In the genomic region with DNA sequence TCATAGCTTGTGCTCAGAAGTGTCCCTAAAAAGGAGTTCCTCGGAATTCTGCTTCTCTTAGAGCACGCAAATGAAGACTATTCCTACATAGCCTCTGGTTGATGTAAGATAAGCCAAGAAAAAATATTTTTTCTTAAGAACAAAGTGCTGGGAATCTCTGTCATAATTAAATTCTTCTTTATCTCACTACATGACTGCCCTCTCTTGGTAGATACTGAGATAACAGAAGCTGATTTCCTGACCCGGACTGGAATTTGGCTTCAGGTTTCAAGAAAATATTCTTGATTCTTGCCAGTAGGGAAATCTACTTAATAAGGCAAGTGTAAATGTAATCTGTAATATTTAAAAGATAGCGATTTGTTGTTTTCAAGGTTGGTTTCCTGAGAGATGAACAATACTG, we compare ENCODE assay signal across 8 cellular contexts. TPM values are rescaled to one million over a fixed set of nuclear protein-coding genes. Genes with fewer than 3 reads are reported as not detected.
DNase-seq lines count a peak whose midpoint lies in the region; ATAC-seq and FAIRE-seq lines count a peak whose summit lies in the region.

No MANE protein-coding gene starts in this region.

- DNase-seq in COLO829 (ENCODE audit: low spot score) (peak; percentile 39), HTR-8/SVneo (ENCODE audit: insufficient read length, low spot score) (peak; percentile 4), amniotic stem cell (lab: John Stamatoyannopoulos, UW) (peak; percentile 5), left colon (no peak), NCI-H226 (no peak)
- DNase-seq in stimulated activated CD4-positive, alpha-beta T cell treated with anti-CD3 and anti-CD28 coated beads, Interleukin-12 subunit alpha, Interleukin-12 subunit beta, amount 100 ng/mL, for 4 hours = no peak

- FAIRE-seq in HTR-8/SVneo (lab: Jason Lieb, UNC) = no peak

- intact Hi-C loops in left colon (cut with DNase I, micrococcal nuclease) = no loop called here

- ATAC-seq in left colon (peak; percentile 42), HG03460 (IDR thresholded peaks at IDR 0.05; ENCODE audit: unreplicated experiment) (no peak), HG03108 (IDR thresholded peaks at IDR 0.05; ENCODE audit: unreplicated experiment) (no peak)

RNA-seq across cellular contexts. Expression of a gene that starts 31.3 kb away (rescaled TPM):
- total RNA-seq in left colon = 1 to 10 TPM; 8.1 to 8.8 TPM

Comparison
In these comparisons a context has a peak if more than half of its experiments do, and no peak if none do; other contexts are left out.
1. DNase-seq: peak in COLO829 (single experiment), HTR-8/SVneo (single experiment) and amniotic stem cell (single experiment); none in left colon (0 of 2), NCI-H226 (single experiment) and stimulated activated CD4-positive, alpha-beta T cell treated with anti-CD3 and anti-CD28 coated beads, Interleukin-12 subunit alpha, Interleukin-12 subunit beta, amount 100 ng/mL, for 4 hours (single experiment).